Comparison of ENCODE assay signal across 19 cellular contexts in the genomic region with DNA sequence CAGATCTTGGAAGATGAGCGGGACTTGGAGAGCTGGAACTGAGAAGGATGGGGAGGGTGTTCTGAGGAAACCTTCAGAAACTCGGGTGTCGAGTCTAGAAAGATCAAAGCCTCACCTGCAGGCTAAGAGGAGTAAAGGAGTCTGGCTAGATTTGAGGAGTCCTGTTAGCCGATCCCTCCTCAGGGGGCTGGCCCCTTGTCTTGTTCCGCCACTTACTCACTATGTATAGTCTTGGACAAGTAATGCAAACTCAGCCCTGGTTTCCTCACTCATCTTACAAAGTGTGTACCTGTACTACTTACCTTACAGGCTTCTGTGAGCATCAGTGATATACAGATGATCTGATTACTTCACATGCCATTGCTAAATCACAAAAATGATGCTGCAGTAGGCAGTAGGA.
"Had no signal": no experiment of that assay in that cellular context is flagged by ENCODE, and none has a peak within 500 bp of the region (broad histone marks: within the 10 kb centered on the region; RNA-seq: fewer than 3 reads in every experiment).

No MANE protein-coding gene starts in this region.

- H2AFZ ChIP-seq: hepatocyte had no signal

- H3K27me3 Mint-ChIP-seq: stimulated activated naive CD8-positive, alpha-beta T cell treated with anti-CD3 and anti-CD28 coated beads, Interleukin-15, amount 100 ng/mL, for 72 hours had no signal

- H3K36me3 ChIP-seq: adrenal gland, breast epithelium, neutrophil, WERI-Rb-1 had no signal

- H3K4me2 ChIP-seq: hepatocyte, smooth muscle cell had no signal

- H3K27ac ChIP-seq: adrenal gland, breast epithelium, hepatocyte, neutrophil, WERI-Rb-1 had no signal

- H3K27me3 ChIP-seq: adrenal gland, breast epithelium, hepatocyte, neutrophil had no signal

- H3K9me3 Mint-ChIP-seq: activated naive CD4-positive, alpha-beta T cell treated with anti-CD3 and anti-CD28 coated beads, Interleukin-2, amount 50 U/mL, for 72 hours; natural killer cell; stimulated activated naive CD8-positive, alpha-beta T cell treated with anti-CD3 and anti-CD28 coated beads, Interleukin-15, amount 100 ng/mL, for 72 hours had no signal

- H3K4me3 ChIP-seq: adrenal gland, breast epithelium, hepatocyte, smooth muscle cell had no signal

- H3K4me3 Mint-ChIP-seq: natural killer cell; stimulated activated naive CD8-positive, alpha-beta T cell treated with anti-CD3 and anti-CD28 coated beads, Interleukin-15, amount 100 ng/mL, for 72 hours had no signal

- ATAC-seq: activated naive CD4-positive, alpha-beta T cell treated with anti-CD3 and anti-CD28 coated beads, Interleukin-2, amount 50 U/mL, for 72 hours; natural killer cell; sciatic nerve; stimulated activated naive CD8-positive, alpha-beta T cell treated with anti-CD3 and anti-CD28 coated beads, Interleukin-15, amount 100 ng/mL, for 72 hours had no signal

- DNase-seq: activated CD4-positive, alpha-beta T cell treated with anti-CD3 and anti-CD28 coated beads for 1 hour; activated CD4-positive, alpha-beta T cell treated with anti-CD3 and anti-CD28 coated beads, Interleukin-2, amount 50 U/mL, for 48 hours; activated gamma-delta T cell treated with Interleukin-2 at 50 U/mL for 16 hours; adrenal gland; cerebellar nuclear complex; effector CD4-positive, alpha-beta T cell; foreskin fibroblast; mesenchymal stem cell; natural killer cell; stimulated activated CD4-positive, alpha-beta T cell treated with anti-CD3 and anti-CD28 coated beads, Interleukin-4, amount 100 ng/mL, for 1 hour; stimulated activated naive CD8-positive, alpha-beta T cell treated with anti-CD3 and anti-CD28 coated beads, Interleukin-15, amount 100 ng/mL, for 72 hours; trophoblast cell; WERI-Rb-1 had no signal

- H3K9me3 ChIP-seq: adrenal gland, breast epithelium, neutrophil had no signal

- H3K27ac Mint-ChIP-seq: activated naive CD4-positive, alpha-beta T cell treated with anti-CD3 and anti-CD28 coated beads, Interleukin-2, amount 50 U/mL, for 72 hours; stimulated activated naive CD8-positive, alpha-beta T cell treated with anti-CD3 and anti-CD28 coated beads, Interleukin-15, amount 100 ng/mL, for 72 hours had no signal

- H3K36me3 Mint-ChIP-seq: natural killer cell had no signal
